In genomic region chr12:20109667-20110066, GRCh38 we compare ENCODE assay signal across 1 cellular context.
TF ChIP-seq lines count a peak whose summit lies in the region.

No MANE protein-coding gene starts in this region.

TF ChIP-seq in GM23338, 12 proteins besides CTCF, POLR2A, EP300 and RAD21 (continued from another document):
- no peak for TF ChIP-seq ZNF462 (CRISPR knock-in tag; IDR thresholded peaks at IDR 0.05)
- TF ChIP-seq EZH2 (IDR thresholded peaks at IDR 0.05; ENCODE audit: low read depth, unreplicated experiment), result no peak
- no peak for TF ChIP-seq CREB1 (CRISPR knock-in tag; IDR thresholded peaks at IDR 0.05; ENCODE audit: low read depth)
- no peak for TF ChIP-seq ZNF114 (CRISPR knock-in tag; IDR thresholded peaks at IDR 0.05)
- TF ChIP-seq NANOG (IDR thresholded peaks at IDR 0.05; ENCODE audit: borderline replicate concordance), result no peak; the same call in 1 of the 2 replicates
- no peak for TF ChIP-seq STAT1 (IDR thresholded peaks at IDR 0.05; ENCODE audit: unreplicated experiment)
- TF ChIP-seq POLR2AphosphoS5 (IDR thresholded peaks at IDR 0.05; ENCODE audit: low read depth), result no peak
- TF ChIP-seq JUNB (IDR thresholded peaks at IDR 0.05; ENCODE audit: unreplicated experiment), result no peak
- no peak for TF ChIP-seq ETS1 (IDR thresholded peaks at IDR 0.05)
